In genomic region chr9:110797611-110798010, GRCh38 we compare ENCODE assay signal across 17 cellular contexts.
A peak's percentile ranks its signal among the peaks of the same experiment; 100 is the strongest.
DNase-seq lines count a peak whose midpoint lies in the region; ATAC-seq and TF ChIP-seq lines count a peak whose summit lies in the region.
"Had no signal": no experiment of that assay in that cellular context is flagged by ENCODE, and none has a peak within 500 bp of the region (broad histone marks: within the 10 kb centered on the region; RNA-seq: fewer than 3 reads in every experiment).

No MANE protein-coding gene starts in this region.

- no peaks in the 10 kb centered on the region for H3K27me3 ChIP-seq in foreskin keratinocyte
- H3K27me3 ChIP-seq: ascending aorta, esophagus squamous epithelium had no signal

- TF ChIP-seq CTCF in foreskin keratinocyte (conservative IDR thresholded peaks at IDR 0.05): no peak

- DNase-seq in AG08395 (ENCODE audit: low spot score): peak; percentile 24
- DNase-seq in LHCN-M2 (ENCODE audit: low read depth): peak; percentile 61
- DNase-seq in astrocyte of the hippocampus (ENCODE audit: low read depth, low spot score): peak; percentile 36
- DNase-seq in foreskin keratinocyte: peak; percentile 65 to 67
- no peak for DNase-seq in ecto neural progenitor cell (ENCODE audit: low spot score)
- DNase-seq in stimulated activated CD4-positive, alpha-beta T cell treated with anti-CD3 and anti-CD28 coated beads, Interleukin-4, amount 100 ng/mL, for 1 hour: no peak
- no peak for DNase-seq in NCI-H1436 (lab: John Stamatoyannopoulos, UW)
- no peak for DNase-seq in stimulated activated CD4-positive, alpha-beta T cell treated with anti-CD3 and anti-CD28 coated beads, Interleukin-4, amount 100 ng/mL, for 4 hours
- DNase-seq: activated CD4-positive, alpha-beta T cell treated with anti-CD3 and anti-CD28 coated beads, Interleukin-2, amount 10 ng/mL, durations not matched to agents 7 days and 5 days; activated CD8-positive, alpha-beta memory T cell treated with anti-CD3 and anti-CD28 coated beads, Interleukin-2, amount 50 U/mL, for 48 hours; activated naive CD4-positive, alpha-beta T cell; esophagus squamous epithelium; GDM1; left cardiac atrium; NCI-H1092 had no signal

- peaks cover 11% of the 10 kb centered on the region for H3K4me1 ChIP-seq in foreskin keratinocyte
- H3K4me1 ChIP-seq: ascending aorta, esophagus squamous epithelium had no signal

- ATAC-seq in foreskin keratinocyte: no peak
- ATAC-seq: K562, left cardiac atrium had no signal

- H3K27ac ChIP-seq in foreskin keratinocyte: no peak overlapping the region
- H3K27ac ChIP-seq: ascending aorta, esophagus squamous epithelium had no signal

Comparison
In these comparisons a context has a peak if more than half of its experiments do, and no peak if none do; other contexts are left out.
1. DNase-seq: peak in AG08395 (single experiment), LHCN-M2 (single experiment), astrocyte of the hippocampus (single experiment) and foreskin keratinocyte (2 of 2); none in ecto neural progenitor cell (single experiment), stimulated activated CD4-positive, alpha-beta T cell treated with anti-CD3 and anti-CD28 coated beads, Interleukin-4, amount 100 ng/mL, for 1 hour (single experiment), NCI-H1436 (single experiment) and stimulated activated CD4-positive, alpha-beta T cell treated with anti-CD3 and anti-CD28 coated beads, Interleukin-4, amount 100 ng/mL, for 4 hours (0 of 2).